Comparison of ENCODE assay signal across 7 cellular contexts in the genomic region with DNA sequence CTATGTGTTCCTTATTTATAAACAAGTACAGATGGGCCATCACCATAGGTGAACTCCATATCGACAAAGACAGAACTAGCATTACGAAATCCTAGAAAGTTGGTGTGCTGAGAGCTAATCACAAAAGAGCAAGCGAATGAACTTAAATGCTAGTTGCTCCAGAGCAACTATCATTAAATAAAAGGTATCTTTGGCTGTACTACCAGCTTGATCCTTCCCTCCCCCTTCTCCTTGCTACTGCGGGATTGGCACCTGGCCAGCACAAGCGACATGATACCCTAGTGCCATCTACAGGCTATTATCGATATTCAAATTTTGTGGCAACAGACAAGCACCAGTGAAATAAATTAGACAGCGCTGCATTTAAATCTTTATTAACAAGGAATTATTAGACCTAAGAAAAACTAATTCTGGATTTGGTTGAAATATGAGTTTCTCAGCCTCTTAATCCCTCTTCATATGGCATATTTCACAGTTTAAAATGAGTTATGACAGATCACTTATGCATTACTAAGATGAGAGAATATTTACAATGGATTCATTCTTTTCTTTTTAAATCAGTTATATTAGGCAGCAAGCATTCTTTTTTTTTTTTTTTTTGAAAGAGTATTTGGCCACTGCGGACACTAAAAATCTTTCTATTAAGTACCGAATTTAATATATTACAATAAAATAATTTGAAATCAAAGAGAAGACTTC. TPM values are rescaled to one million over a fixed set of nuclear protein-coding genes. Genes with fewer than 3 reads are reported as not detected.
DNase-seq lines count a peak whose midpoint lies in the region; ATAC-seq, FAIRE-seq and TF ChIP-seq lines count a peak whose summit lies in the region.

No MANE protein-coding gene starts in this region.

- no peak for DNase-seq in GM13977 (ENCODE audit: low spot score)
- peak; percentile 28 for DNase-seq in NCI-H2029 (lab: John Stamatoyannopoulos, UW)
- no peak for DNase-seq in chondrocyte (ENCODE audit: low spot score)
- DNase-seq in left colon = peak; percentile 32 to 71
- DNase-seq in stimulated activated CD4-positive, alpha-beta T cell treated with anti-CD3 and anti-CD28 coated beads, Interleukin-2, amount 100 ng/mL, for 48 hours = peak; percentile 39 to 44

- ATAC-seq in HG02852 (IDR thresholded peaks at IDR 0.05; ENCODE audit: unreplicated experiment) (peak; percentile 59), left colon (peak; percentile 83)

- TF ChIP-seq CTCF in GM13977 (IDR thresholded peaks at IDR 0.05; ENCODE audit: extremely low read depth, insufficient read depth, missing control alignments) (peak; percentile 45), chondrocyte (IDR thresholded peaks at IDR 0.05) (peak; percentile 91)

- H3K4me3 Mint-ChIP-seq in chondrocyte (ENCODE audit: unreplicated experiment) = peak overlapping the region; percentile 37

- peaks cover 34% of the 10 kb centered on the region for H3K4me1 Mint-ChIP-seq in chondrocyte (ENCODE audit: low read depth)

- peak overlapping the region; percentile 60 for H3K27ac Mint-ChIP-seq in chondrocyte (ENCODE audit: unreplicated experiment)

- H3K36me3 Mint-ChIP-seq in chondrocyte (ENCODE audit: low read depth) = no peaks in the 10 kb centered on the region

- no peaks in the 10 kb centered on the region for H3K9me3 Mint-ChIP-seq in chondrocyte (ENCODE audit: low read depth)

- peak; percentile 68 for FAIRE-seq in TTC549 (lab: Jason Lieb, UNC)

- intact Hi-C loops in left colon (cut with DNase I, micrococcal nuclease) = no loop called here

- no peaks in the 10 kb centered on the region for H3K27me3 Mint-ChIP-seq in chondrocyte (ENCODE audit: low read depth)

- in situ Hi-C loops in GM13977 (cut with MboI; ENCODE audit: low pct_unique_long_range_greater_than_20kb, low sequenced_read_pairs, unreplicated experiment) = no loop called here

RNA-seq across cellular contexts. Expression of a gene that starts 5.8 kb away (rescaled TPM):
- 9.8 to 45.4 TPM (median 10.1 TPM) in 3 replicates for total RNA-seq in chondrocyte
- total RNA-seq in left colon = 1 to 10 TPM in 1 of 2 donors, under 1 TPM in 1; 0.61 to 1.4 TPM

Comparison
In these comparisons a context has a peak if more than half of its experiments do, and no peak if none do; other contexts are left out.
1. DNase-seq: peak in NCI-H2029 (single experiment), left colon (2 of 2) and stimulated activated CD4-positive, alpha-beta T cell treated with anti-CD3 and anti-CD28 coated beads, Interleukin-2, amount 100 ng/mL, for 48 hours (2 of 2); none in GM13977 (single experiment) and chondrocyte (single experiment).